In the genomic region with DNA sequence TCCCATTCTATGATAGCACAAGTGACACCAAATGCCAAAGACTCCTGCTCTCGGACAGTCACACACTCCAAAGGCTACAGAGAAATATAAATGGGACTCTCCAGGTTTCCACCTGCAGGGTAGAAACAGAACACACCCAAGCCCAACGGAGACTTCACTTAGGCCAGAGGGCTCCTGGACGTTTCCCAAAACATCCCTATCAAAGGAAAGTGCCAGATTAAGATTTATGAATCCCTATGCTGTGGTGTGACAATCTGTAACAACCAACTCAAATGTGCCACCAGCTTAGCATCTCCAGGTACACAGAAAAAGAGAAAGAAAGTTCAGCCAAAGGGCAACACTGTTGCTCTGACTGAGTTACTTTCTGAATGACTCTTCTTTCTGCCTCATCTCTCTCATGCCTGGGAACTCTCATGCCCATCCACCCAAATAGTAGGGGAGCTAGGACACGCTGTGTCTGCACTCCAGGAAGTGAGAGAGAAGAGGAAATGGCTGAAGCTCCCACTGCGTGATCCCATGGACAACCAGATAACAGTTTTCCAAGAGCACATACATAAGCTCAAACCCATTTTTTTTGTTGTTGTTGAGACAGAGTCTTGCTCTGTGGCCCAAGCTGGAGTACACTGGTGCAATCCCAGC, we compare ENCODE assay signal across 1 cellular context.
A peak's percentile ranks its signal among the peaks of the same experiment; 100 is the strongest.
TF ChIP-seq lines count a peak whose summit lies in the region.

No MANE protein-coding gene starts in this region.

TF ChIP-seq in GM12878, 131 proteins besides CTCF, POLR2A, EP300 and RAD21 (continues in another document):
- TF ChIP-seq BACH1 (IDR thresholded peaks at IDR 0.05; ENCODE audit: borderline replicate concordance) (peak; percentile 75; the same call in 1 of the 2 replicates), TCF7 (IDR thresholded peaks at IDR 0.05; ENCODE audit: borderline replicate concordance) (no peak), JUND (IDR thresholded peaks at IDR 0.05; ENCODE audit: low read depth, low read length) (peak; percentile 97), GATAD2B (conservative IDR thresholded peaks at IDR 0.05; ENCODE audit: low read depth) (peak; percentile 81; the same call in 1 of the 2 replicates), NFYA (IDR thresholded peaks at IDR 0.05; ENCODE audit: borderline replicate concordance, low read depth, low read length) (no peak), BMI1 (IDR thresholded peaks at IDR 0.05; ENCODE audit: borderline replicate concordance) (0 out of 2 replicates have a peak, but pooled peaks have one; percentile 31), CBFB (IDR thresholded peaks at IDR 0.05; ENCODE audit: low read depth) (0 out of 2 replicates have a peak, but pooled peaks have one; percentile 50), JUNB (IDR thresholded peaks at IDR 0.05) (peak; percentile 98), RCOR1 (conservative IDR thresholded peaks at IDR 0.05; ENCODE audit: low read depth, low read length) (no peak), SREBF1 (IDR thresholded peaks at IDR 0.05; ENCODE audit: low read length) (no peak), RFX5 (IDR thresholded peaks at IDR 0.05; ENCODE audit: low read depth, low read length) (no peak), SUZ12 (IDR thresholded peaks at IDR 0.05; ENCODE audit: unreplicated experiment) (no peak), RBBP5 (conservative IDR thresholded peaks at IDR 0.05) (no peak), FOS (IDR thresholded peaks at IDR 0.05; ENCODE audit: borderline replicate concordance, extremely low read depth, insufficient read length) (no peak), SIX5 (IDR thresholded peaks at IDR 0.05; ENCODE audit: low read depth, low read length, severe bottlenecking) (no peak), SP1 (IDR thresholded peaks at IDR 0.05; ENCODE audit: low read depth, low read length) (peak; percentile 91), ZNF24 (IDR thresholded peaks at IDR 0.05) (peak; percentile 67), ZBED1 (IDR thresholded peaks at IDR 0.05; ENCODE audit: borderline replicate concordance) (peak; percentile 91; the same call in 1 of the 2 replicates), MXI1 (IDR thresholded peaks at IDR 0.05; ENCODE audit: low read depth, low read length) (peak; percentile 71; the same call in 1 of the 2 replicates), POU2F2 (IDR thresholded peaks at IDR 0.05; ENCODE audit: borderline replicate concordance, low read depth, low read length) (peak; percentile 59; the same call in 1 of the 3 replicates), SREBF2 (IDR thresholded peaks at IDR 0.05; ENCODE audit: low read length) (no peak), HDGF (IDR thresholded peaks at IDR 0.05) (peak; percentile 45; the same call in 1 of the 2 replicates)
- TF ChIP-seq, protein P1, sequence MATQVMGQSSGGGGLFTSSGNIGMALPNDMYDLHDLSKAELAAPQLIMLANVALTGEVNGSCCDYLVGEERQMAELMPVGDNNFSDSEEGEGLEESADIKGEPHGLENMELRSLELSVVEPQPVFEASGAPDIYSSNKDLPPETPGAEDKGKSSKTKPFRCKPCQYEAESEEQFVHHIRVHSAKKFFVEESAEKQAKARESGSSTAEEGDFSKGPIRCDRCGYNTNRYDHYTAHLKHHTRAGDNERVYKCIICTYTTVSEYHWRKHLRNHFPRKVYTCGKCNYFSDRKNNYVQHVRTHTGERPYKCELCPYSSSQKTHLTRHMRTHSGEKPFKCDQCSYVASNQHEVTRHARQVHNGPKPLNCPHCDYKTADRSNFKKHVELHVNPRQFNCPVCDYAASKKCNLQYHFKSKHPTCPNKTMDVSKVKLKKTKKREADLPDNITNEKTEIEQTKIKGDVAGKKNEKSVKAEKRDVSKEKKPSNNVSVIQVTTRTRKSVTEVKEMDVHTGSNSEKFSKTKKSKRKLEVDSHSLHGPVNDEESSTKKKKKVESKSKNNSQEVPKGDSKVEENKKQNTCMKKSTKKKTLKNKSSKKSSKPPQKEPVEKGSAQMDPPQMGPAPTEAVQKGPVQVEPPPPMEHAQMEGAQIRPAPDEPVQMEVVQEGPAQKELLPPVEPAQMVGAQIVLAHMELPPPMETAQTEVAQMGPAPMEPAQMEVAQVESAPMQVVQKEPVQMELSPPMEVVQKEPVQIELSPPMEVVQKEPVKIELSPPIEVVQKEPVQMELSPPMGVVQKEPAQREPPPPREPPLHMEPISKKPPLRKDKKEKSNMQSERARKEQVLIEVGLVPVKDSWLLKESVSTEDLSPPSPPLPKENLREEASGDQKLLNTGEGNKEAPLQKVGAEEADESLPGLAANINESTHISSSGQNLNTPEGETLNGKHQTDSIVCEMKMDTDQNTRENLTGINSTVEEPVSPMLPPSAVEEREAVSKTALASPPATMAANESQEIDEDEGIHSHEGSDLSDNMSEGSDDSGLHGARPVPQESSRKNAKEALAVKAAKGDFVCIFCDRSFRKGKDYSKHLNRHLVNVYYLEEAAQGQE (IDR thresholded peaks at IDR 0.05; ENCODE audit: low read depth, low read length) = no peak
- TF ChIP-seq, protein P2, sequence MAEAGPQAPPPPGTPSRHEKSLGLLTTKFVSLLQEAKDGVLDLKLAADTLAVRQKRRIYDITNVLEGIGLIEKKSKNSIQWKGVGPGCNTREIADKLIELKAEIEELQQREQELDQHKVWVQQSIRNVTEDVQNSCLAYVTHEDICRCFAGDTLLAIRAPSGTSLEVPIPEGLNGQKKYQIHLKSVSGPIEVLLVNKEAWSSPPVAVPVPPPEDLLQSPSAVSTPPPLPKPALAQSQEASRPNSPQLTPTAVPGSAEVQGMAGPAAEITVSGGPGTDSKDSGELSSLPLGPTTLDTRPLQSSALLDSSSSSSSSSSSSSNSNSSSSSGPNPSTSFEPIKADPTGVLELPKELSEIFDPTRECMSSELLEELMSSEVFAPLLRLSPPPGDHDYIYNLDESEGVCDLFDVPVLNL (IDR thresholded peaks at IDR 0.05; ENCODE audit: low read depth, low read length) = no peak
- TF ChIP-seq, protein P3, sequence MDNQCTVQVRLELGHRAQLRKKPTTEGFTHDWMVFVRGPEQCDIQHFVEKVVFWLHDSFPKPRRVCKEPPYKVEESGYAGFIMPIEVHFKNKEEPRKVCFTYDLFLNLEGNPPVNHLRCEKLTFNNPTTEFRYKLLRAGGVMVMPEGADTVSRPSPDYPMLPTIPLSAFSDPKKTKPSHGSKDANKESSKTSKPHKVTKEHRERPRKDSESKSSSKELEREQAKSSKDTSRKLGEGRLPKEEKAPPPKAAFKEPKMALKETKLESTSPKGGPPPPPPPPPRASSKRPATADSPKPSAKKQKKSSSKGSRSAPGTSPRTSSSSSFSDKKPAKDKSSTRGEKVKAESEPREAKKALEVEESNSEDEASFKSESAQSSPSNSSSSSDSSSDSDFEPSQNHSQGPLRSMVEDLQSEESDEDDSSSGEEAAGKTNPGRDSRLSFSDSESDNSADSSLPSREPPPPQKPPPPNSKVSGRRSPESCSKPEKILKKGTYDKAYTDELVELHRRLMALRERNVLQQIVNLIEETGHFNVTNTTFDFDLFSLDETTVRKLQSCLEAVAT (IDR thresholded peaks at IDR 0.05) = 0 out of 2 replicates have a peak, but pooled peaks have one; percentile 50
- TF ChIP-seq, protein P4, sequence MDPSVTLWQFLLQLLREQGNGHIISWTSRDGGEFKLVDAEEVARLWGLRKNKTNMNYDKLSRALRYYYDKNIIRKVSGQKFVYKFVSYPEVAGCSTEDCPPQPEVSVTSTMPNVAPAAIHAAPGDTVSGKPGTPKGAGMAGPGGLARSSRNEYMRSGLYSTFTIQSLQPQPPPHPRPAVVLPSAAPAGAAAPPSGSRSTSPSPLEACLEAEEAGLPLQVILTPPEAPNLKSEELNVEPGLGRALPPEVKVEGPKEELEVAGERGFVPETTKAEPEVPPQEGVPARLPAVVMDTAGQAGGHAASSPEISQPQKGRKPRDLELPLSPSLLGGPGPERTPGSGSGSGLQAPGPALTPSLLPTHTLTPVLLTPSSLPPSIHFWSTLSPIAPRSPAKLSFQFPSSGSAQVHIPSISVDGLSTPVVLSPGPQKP (IDR thresholded peaks at IDR 0.05; ENCODE audit: low read depth, low read length) = no peak
- TF ChIP-seq, protein P5, sequence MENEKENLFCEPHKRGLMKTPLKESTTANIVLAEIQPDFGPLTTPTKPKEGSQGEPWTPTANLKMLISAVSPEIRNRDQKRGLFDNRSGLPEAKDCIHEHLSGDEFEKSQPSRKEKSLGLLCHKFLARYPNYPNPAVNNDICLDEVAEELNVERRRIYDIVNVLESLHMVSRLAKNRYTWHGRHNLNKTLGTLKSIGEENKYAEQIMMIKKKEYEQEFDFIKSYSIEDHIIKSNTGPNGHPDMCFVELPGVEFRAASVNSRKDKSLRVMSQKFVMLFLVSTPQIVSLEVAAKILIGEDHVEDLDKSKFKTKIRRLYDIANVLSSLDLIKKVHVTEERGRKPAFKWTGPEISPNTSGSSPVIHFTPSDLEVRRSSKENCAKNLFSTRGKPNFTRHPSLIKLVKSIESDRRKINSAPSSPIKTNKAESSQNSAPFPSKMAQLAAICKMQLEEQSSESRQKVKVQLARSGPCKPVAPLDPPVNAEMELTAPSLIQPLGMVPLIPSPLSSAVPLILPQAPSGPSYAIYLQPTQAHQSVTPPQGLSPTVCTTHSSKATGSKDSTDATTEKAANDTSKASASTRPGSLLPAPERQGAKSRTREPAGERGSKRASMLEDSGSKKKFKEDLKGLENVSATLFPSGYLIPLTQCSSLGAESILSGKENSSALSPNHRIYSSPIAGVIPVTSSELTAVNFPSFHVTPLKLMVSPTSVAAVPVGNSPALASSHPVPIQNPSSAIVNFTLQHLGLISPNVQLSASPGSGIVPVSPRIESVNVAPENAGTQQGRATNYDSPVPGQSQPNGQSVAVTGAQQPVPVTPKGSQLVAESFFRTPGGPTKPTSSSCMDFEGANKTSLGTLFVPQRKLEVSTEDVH (IDR thresholded peaks at IDR 0.05; ENCODE audit: low read depth, partially characterized antibody) = no peak
- TF ChIP-seq, protein P6, sequence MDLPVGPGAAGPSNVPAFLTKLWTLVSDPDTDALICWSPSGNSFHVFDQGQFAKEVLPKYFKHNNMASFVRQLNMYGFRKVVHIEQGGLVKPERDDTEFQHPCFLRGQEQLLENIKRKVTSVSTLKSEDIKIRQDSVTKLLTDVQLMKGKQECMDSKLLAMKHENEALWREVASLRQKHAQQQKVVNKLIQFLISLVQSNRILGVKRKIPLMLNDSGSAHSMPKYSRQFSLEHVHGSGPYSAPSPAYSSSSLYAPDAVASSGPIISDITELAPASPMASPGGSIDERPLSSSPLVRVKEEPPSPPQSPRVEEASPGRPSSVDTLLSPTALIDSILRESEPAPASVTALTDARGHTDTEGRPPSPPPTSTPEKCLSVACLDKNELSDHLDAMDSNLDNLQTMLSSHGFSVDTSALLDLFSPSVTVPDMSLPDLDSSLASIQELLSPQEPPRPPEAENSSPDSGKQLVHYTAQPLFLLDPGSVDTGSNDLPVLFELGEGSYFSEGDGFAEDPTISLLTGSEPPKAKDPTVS (IDR thresholded peaks at IDR 0.05; ENCODE audit: low read depth, low read length) = no peak
- TF ChIP-seq, protein P7, sequence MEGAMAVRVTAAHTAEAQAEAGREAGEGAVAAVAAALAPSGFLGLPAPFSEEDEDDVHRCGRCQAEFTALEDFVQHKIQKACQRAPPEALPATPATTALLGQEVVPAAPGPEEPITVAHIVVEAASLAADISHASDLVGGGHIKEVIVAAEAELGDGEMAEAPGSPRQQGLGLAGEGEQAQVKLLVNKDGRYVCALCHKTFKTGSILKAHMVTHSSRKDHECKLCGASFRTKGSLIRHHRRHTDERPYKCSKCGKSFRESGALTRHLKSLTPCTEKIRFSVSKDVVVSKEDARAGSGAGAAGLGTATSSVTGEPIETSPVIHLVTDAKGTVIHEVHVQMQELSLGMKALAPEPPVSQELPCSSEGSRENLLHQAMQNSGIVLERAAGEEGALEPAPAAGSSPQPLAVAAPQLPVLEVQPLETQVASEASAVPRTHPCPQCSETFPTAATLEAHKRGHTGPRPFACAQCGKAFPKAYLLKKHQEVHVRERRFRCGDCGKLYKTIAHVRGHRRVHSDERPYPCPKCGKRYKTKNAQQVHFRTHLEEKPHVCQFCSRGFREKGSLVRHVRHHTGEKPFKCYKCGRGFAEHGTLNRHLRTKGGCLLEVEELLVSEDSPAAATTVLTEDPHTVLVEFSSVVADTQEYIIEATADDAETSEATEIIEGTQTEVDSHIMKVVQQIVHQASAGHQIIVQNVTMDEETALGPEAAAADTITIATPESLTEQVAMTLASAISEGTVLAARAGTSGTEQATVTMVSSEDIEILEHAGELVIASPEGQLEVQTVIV (IDR thresholded peaks at IDR 0.05; ENCODE audit: borderline replicate concordance, partially characterized antibody) = no peak
- TF ChIP-seq, protein P8, sequence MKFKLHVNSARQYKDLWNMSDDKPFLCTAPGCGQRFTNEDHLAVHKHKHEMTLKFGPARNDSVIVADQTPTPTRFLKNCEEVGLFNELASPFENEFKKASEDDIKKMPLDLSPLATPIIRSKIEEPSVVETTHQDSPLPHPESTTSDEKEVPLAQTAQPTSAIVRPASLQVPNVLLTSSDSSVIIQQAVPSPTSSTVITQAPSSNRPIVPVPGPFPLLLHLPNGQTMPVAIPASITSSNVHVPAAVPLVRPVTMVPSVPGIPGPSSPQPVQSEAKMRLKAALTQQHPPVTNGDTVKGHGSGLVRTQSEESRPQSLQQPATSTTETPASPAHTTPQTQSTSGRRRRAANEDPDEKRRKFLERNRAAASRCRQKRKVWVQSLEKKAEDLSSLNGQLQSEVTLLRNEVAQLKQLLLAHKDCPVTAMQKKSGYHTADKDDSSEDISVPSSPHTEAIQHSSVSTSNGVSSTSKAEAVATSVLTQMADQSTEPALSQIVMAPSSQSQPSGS (IDR thresholded peaks at IDR 0.05; ENCODE audit: low read length) = peak; percentile 97
- TF ChIP-seq, protein P9, sequence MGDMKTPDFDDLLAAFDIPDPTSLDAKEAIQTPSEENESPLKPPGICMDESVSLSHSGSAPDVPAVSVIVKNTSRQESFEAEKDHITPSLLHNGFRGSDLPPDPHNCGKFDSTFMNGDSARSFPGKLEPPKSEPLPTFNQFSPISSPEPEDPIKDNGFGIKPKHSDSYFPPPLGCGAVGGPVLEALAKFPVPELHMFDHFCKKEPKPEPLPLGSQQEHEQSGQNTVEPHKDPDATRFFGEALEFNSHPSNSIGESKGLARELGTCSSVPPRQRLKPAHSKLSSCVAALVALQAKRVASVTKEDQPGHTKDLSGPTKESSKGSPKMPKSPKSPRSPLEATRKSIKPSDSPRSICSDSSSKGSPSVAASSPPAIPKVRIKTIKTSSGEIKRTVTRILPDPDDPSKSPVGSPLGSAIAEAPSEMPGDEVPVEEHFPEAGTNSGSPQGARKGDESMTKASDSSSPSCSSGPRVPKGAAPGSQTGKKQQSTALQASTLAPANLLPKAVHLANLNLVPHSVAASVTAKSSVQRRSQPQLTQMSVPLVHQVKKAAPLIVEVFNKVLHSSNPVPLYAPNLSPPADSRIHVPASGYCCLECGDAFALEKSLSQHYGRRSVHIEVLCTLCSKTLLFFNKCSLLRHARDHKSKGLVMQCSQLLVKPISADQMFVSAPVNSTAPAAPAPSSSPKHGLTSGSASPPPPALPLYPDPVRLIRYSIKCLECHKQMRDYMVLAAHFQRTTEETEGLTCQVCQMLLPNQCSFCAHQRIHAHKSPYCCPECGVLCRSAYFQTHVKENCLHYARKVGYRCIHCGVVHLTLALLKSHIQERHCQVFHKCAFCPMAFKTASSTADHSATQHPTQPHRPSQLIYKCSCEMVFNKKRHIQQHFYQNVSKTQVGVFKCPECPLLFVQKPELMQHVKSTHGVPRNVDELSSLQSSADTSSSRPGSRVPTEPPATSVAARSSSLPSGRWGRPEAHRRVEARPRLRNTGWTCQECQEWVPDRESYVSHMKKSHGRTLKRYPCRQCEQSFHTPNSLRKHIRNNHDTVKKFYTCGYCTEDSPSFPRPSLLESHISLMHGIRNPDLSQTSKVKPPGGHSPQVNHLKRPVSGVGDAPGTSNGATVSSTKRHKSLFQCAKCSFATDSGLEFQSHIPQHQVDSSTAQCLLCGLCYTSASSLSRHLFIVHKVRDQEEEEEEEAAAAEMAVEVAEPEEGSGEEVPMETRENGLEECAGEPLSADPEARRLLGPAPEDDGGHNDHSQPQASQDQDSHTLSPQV (IDR thresholded peaks at IDR 0.05) = peak; percentile 92
